27 cellular contexts compared by ENCODE assay signal in the genomic region with DNA sequence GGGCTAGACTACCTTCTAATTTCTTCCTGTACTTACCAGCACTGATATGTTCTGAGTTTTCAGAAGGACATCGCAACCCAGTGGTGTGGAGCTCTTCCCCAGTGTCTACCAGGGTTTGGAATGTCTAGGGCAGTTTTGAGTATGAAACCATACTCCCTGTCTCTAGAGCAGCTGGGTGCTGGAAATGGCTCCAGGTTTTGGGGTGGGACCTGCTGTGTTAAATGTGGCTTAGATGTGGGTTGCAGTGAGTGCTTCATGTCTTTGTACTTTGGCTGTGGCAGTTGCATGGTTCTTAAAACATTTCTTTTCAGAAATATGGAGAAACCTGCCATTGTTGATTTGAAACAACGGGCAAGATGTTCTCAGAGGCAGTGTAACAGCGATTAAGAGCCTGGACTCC. TPM values are rescaled to one million over a fixed set of nuclear protein-coding genes. Genes with fewer than 3 reads are reported as not detected.
DNase-seq lines count a peak whose midpoint lies in the region; ATAC-seq, FAIRE-seq and TF ChIP-seq lines count a peak whose summit lies in the region.
"Had no signal": no experiment of that assay in that cellular context is flagged by ENCODE, and none has a peak within 500 bp of the region (broad histone marks: within the 10 kb centered on the region; RNA-seq: fewer than 3 reads in every experiment).

No MANE protein-coding gene starts in this region.

- peak; percentile 8 for FAIRE-seq in GM19239 (lab: Jason Lieb, UNC)

- no peaks in the 10 kb centered on the region for H3K27me3 ChIP-seq in BLaER1 treated with 17β-estradiol and CSF1 and Interleukin-3, amounts not matched to agents 10 nM and 100 nM
- H3K27me3 ChIP-seq in PC-3 (ENCODE audit: low read length) (no peaks in the 10 kb centered on the region), esophagus muscularis mucosa (no peaks in the 10 kb centered on the region)
- H3K27me3 ChIP-seq in naive thymus-derived CD4-positive, alpha-beta T cell (ENCODE audit: control insufficient read depth in 2 of 2, insufficient read depth in 2 of 2, low read length in 2 of 2) = no peaks in the 10 kb centered on the region
- H3K27me3 ChIP-seq: adrenal gland, heart left ventricle, spleen, vagina had no signal

- no peaks in the 10 kb centered on the region for H3K27me3 Mint-ChIP-seq in naive thymus-derived CD4-positive, alpha-beta T cell
- H3K27me3 Mint-ChIP-seq: brain; CD4-positive, CD25-positive, alpha-beta regulatory T cell; memory B cell; stimulated activated naive B cell treated with anti-CD40 and anti-IgM and Interleukin-4, amounts not matched to agents 10 μg/mL and 1 μg/mL and 100 μg/mL, for 72 hours had no signal

- no peak for ATAC-seq in PC-3
- no peak for ATAC-seq in naive thymus-derived CD4-positive, alpha-beta T cell
- ATAC-seq: heart left ventricle; stimulated activated naive B cell treated with anti-CD40 and anti-IgM and Interleukin-4, amounts not matched to agents 10 μg/mL and 1 μg/mL and 100 μg/mL, for 72 hours had no signal

- TF ChIP-seq POLR2A in esophagus muscularis mucosa (IDR thresholded peaks at IDR 0.05; ENCODE audit: low read depth) = no peak

- WGBS in esophagus muscularis mucosa = 91% methylated on average over 3 of the region's 3 CpGs

- peaks cover 0 to 44% (median 20%) of the 10 kb centered on the region in 11 experiments; a peak in 12 of 22 replicates for H4K20me1 ChIP-seq in BLaER1 treated with 17β-estradiol and CSF1 and Interleukin-3, amounts not matched to agents 10 nM and 100 nM
- peaks cover 70% of the 10 kb centered on the region for H4K20me1 ChIP-seq in PC-3 (ENCODE audit: low read length)

- CTCF ChIA-PET in PC-3 (lab: Charles Lee) = no interaction called here
- CTCF ChIA-PET in naive thymus-derived CD4-positive, alpha-beta T cell (lab: Charles Lee) = no interaction called here

- peak overlapping the region in 5 of 11 experiments; percentile 34 to 90 (median 84); a peak in 5 of 22 replicates for H3K4me2 ChIP-seq in BLaER1 treated with 17β-estradiol and CSF1 and Interleukin-3, amounts not matched to agents 10 nM and 100 nM
- no peak overlapping the region for H3K4me2 ChIP-seq in PC-3 (ENCODE audit: low read length)

- TSS peak; percentile 9 for BruUV-seq in PC-3 (replicated peaks; lab: Mats Ljungman, UMichigan)

- H3K79me2 ChIP-seq in PC-3 (ENCODE audit: low read length) = peaks cover 100% of the 10 kb centered on the region

- H3K27ac ChIP-seq in BLaER1 treated with 17β-estradiol and CSF1 and Interleukin-3, amounts not matched to agents 10 nM and 100 nM = peak overlapping the region in 9 of 11 experiments; percentile 84 to 98 (median 94); a peak in 17 of 22 replicates
- H3K27ac ChIP-seq in PC-3 (ENCODE audit: low read length) (no peak overlapping the region), esophagus muscularis mucosa (replicated peaks in 1 of 4) (no peak overlapping the region)
- H3K27ac ChIP-seq in naive thymus-derived CD4-positive, alpha-beta T cell (ENCODE audit: low read depth, low read length) = no peak overlapping the region
- H3K27ac ChIP-seq: adrenal gland, heart left ventricle, spleen, vagina had no signal

- no peak overlapping the region for H3K4me3 ChIP-seq in BLaER1 treated with 17β-estradiol and CSF1 and Interleukin-3, amounts not matched to agents 10 nM and 100 nM
- H3K4me3 ChIP-seq in PC-3 (ENCODE audit: low read length) (no peak overlapping the region), esophagus muscularis mucosa (no peak overlapping the region)
- no peak overlapping the region for H3K4me3 ChIP-seq in naive thymus-derived CD4-positive, alpha-beta T cell (ENCODE audit: low read length)
- H3K4me3 ChIP-seq: adrenal gland, heart left ventricle, spleen, vagina had no signal

- H3K9me3 ChIP-seq in BLaER1 treated with 17β-estradiol and CSF1 and Interleukin-3, amounts not matched to agents 10 nM and 100 nM (replicated peaks in 1 of 11) = peaks cover 0 to 6% (median 0%) of the 10 kb centered on the region in 11 experiments; a peak in 2 of 22 replicates
- no peaks in the 10 kb centered on the region for H3K9me3 ChIP-seq in PC-3 (ENCODE audit: low read length)
- no peaks in the 10 kb centered on the region for H3K9me3 ChIP-seq in naive thymus-derived CD4-positive, alpha-beta T cell (ENCODE audit: control insufficient read depth in 2 of 3, low read length in 3 of 3)
- H3K9me3 ChIP-seq in esophagus muscularis mucosa = no peaks in the 10 kb centered on the region
- H3K9me3 ChIP-seq: adrenal gland, heart left ventricle, spleen, vagina had no signal

- peaks cover 3 to 53% (median 23%) of the 10 kb centered on the region in 5 donors for H3K36me3 Mint-ChIP-seq in naive thymus-derived CD4-positive, alpha-beta T cell

- H3K27ac Mint-ChIP-seq in naive thymus-derived CD4-positive, alpha-beta T cell = peak overlapping the region in 5 of 9 donors; percentile 18 to 66 (median 39)
- H3K27ac Mint-ChIP-seq: CD4-positive, CD25-positive, alpha-beta regulatory T cell; stimulated activated naive B cell treated with anti-CD40 and anti-IgM and Interleukin-4, amounts not matched to agents 10 μg/mL and 1 μg/mL and 100 μg/mL, for 72 hours; T-helper 1 cell treated with Interleukin-12 subunit alpha and Interleukin-12 subunit beta and Interleukin-4 antibody, amounts not matched to agents 30 μg/mL and 1 μg/mL, for 36 hours had no signal

- no peaks in the 10 kb centered on the region for H3F3A ChIP-seq in PC-3 (ENCODE audit: low read length, unreplicated experiment)

- POLR2A ChIA-PET in PC-3 (lab: Charles Lee; ENCODE audit: unreplicated experiment) = no interaction called here
- POLR2A ChIA-PET in naive thymus-derived CD4-positive, alpha-beta T cell (lab: Charles Lee) = no interaction called here

- H3K4me1 ChIP-seq in BLaER1 treated with 17β-estradiol and CSF1 and Interleukin-3, amounts not matched to agents 10 nM and 100 nM = peaks cover 34 to 74% (median 55%) of the 10 kb centered on the region in 10 experiments
- peaks cover 7% of the 10 kb centered on the region for H3K4me1 ChIP-seq in PC-3 (ENCODE audit: insufficient read depth, low read length)
- no peaks in the 10 kb centered on the region for H3K4me1 ChIP-seq in naive thymus-derived CD4-positive, alpha-beta T cell (ENCODE audit: control insufficient read depth in 2 of 2, insufficient read depth in 2 of 2, low read length in 2 of 2)
- H3K4me1 ChIP-seq in esophagus muscularis mucosa = peaks cover 40 to 71% (median 61%) of the 10 kb centered on the region in 4 donors

- H3K9me2 ChIP-seq in PC-3 (replicated peaks; ENCODE audit: low read length) = no peaks in the 10 kb centered on the region

- H3K9me3 Mint-ChIP-seq in naive thymus-derived CD4-positive, alpha-beta T cell = no peaks in the 10 kb centered on the region
- H3K9me3 Mint-ChIP-seq: brain; CD4-positive, CD25-positive, alpha-beta regulatory T cell; memory B cell; stimulated activated naive B cell treated with anti-CD40 and anti-IgM and Interleukin-4, amounts not matched to agents 10 μg/mL and 1 μg/mL and 100 μg/mL, for 72 hours; T-helper 1 cell treated with Interleukin-12 subunit alpha and Interleukin-12 subunit beta and Interleukin-4 antibody, amounts not matched to agents 30 μg/mL and 1 μg/mL, for 36 hours had no signal

- H3K4me3 Mint-ChIP-seq in naive thymus-derived CD4-positive, alpha-beta T cell = peak overlapping the region in 3 of 10 donors; percentile 10 to 42 (median 29)
- H3K4me3 Mint-ChIP-seq: brain; CD4-positive, CD25-positive, alpha-beta regulatory T cell; memory B cell; stimulated activated naive B cell treated with anti-CD40 and anti-IgM and Interleukin-4, amounts not matched to agents 10 μg/mL and 1 μg/mL and 100 μg/mL, for 72 hours; T-helper 1 cell treated with Interleukin-12 subunit alpha and Interleukin-12 subunit beta and Interleukin-4 antibody, amounts not matched to agents 30 μg/mL and 1 μg/mL, for 36 hours had no signal

- peaks cover 39 to 68% (median 57%) of the 10 kb centered on the region in 7 donors for H3K4me1 Mint-ChIP-seq in naive thymus-derived CD4-positive, alpha-beta T cell

- intact Hi-C loops in PC-3 (cut with micrococcal nuclease) = no loop called here
- intact Hi-C loops in naive thymus-derived CD4-positive, alpha-beta T cell (cut with micrococcal nuclease) = no loop called here
- intact Hi-C loops in esophagus muscularis mucosa (cut with DNase I) = loop anchor here (5.0 kb wide), 1 partner anchor 217 kb away; no protein-coding TSS in a partner anchor

- no peak overlapping the region for H2AFZ ChIP-seq in PC-3 (ENCODE audit: low read length)

- DNase-seq in GM19239 (ENCODE audit: insufficient read length, low spot score) (no peak), PC-3 (no peak), dermis blood vessel endothelial cell (no peak), GM20000 (ENCODE audit: low spot score) (no peak), esophagus muscularis mucosa (ENCODE audit: extremely low spot score) (no peak)
- DNase-seq in naive thymus-derived CD4-positive, alpha-beta T cell = peak in 3 of 9 donors; percentile 4 to 16 (median 4)
- DNase-seq: activated CD4-positive, alpha-beta T cell treated with anti-CD3 and anti-CD28 coated beads, Interleukin-2, amount 50 U/mL, for 1 hour; adrenal gland; CD4-positive, CD25-positive, alpha-beta regulatory T cell; effector CD4-positive, alpha-beta T cell; erythroblast; foreskin fibroblast; heart left ventricle; KG1; NCI-H1694 treated with DMSO at 0.1 percent for 48 hours; NCI-H2171 treated with DMSO at 0.1 percent for 48 hours; NCI-H524 treated with DMSO at 0.1 percent for 48 hours; NK-92 treated with Interleukin-12 subunit alpha and Interleukin-12 subunit beta, amount 100 ng/mL, for 24 hours; RPMI8226; spleen; stimulated activated CD4-positive, alpha-beta T cell treated with anti-CD3 and anti-CD28 coated beads, Interleukin-4, amount 100 ng/mL, for 1 hour; stimulated activated naive B cell treated with anti-CD40 and anti-IgM and Interleukin-4, amounts not matched to agents 10 μg/mL and 1 μg/mL and 100 μg/mL, for 72 hours had no signal

- no peak for TF ChIP-seq CTCF in PC-3 (conservative IDR thresholded peaks at IDR 0.05; ENCODE audit: low read depth, low read length)
- TF ChIP-seq CTCF in GM20000 (IDR thresholded peaks at IDR 0.05; ENCODE audit: extremely low read depth, missing control alignments) = no peak
- no peak for TF ChIP-seq CTCF in esophagus muscularis mucosa (IDR thresholded peaks at IDR 0.05)

- peaks cover 46 to 77% (median 65%) of the 10 kb centered on the region in 11 experiments for H3K36me3 ChIP-seq in BLaER1 treated with 17β-estradiol and CSF1 and Interleukin-3, amounts not matched to agents 10 nM and 100 nM
- H3K36me3 ChIP-seq in PC-3 (ENCODE audit: low read depth, low read length) (peaks cover 64% of the 10 kb centered on the region), esophagus muscularis mucosa (peaks cover 0 to 26% (median 18%) of the 10 kb centered on the region in 4 donors)
- H3K36me3 ChIP-seq in naive thymus-derived CD4-positive, alpha-beta T cell (ENCODE audit: control insufficient read depth in 2 of 3, insufficient read depth in 3 of 3, low read length in 3 of 3) = peaks cover 0 to 7% (median 0%) of the 10 kb centered on the region in 3 experiments

- no peak overlapping the region; a peak in 1 of 22 replicates for H3K9ac ChIP-seq in BLaER1 treated with 17β-estradiol and CSF1 and Interleukin-3, amounts not matched to agents 10 nM and 100 nM
- no peak overlapping the region for H3K9ac ChIP-seq in PC-3 (ENCODE audit: low read length)

- no peak for TF ChIP-seq EP300 in esophagus muscularis mucosa (IDR thresholded peaks at IDR 0.05)

RNA-seq across cellular contexts. Expression of a gene that starts 48.4 kb away (rescaled TPM):
- 216 and 236 TPM in 2 replicates for total RNA-seq in PC-3 (2014; rRNA removed)
- total RNA-seq in naive thymus-derived CD4-positive, alpha-beta T cell = 10 to 100 TPM; 30.3 to 69.6 (median 40.5) TPM
- polyA plus RNA-seq in naive thymus-derived CD4-positive, alpha-beta T cell = 10 to 100 TPM; 21.7 to 42.5 TPM
- 125 and 137 TPM in 2 replicates for total RNA-seq in dermis blood vessel endothelial cell
- 10 to 100 TPM; 31.1 to 56.3 (median 52.5) TPM for total RNA-seq in esophagus muscularis mucosa

Comparison
In these comparisons a context has a peak if more than half of its experiments do, and no peak if none do; other contexts are left out.
1. H3K27ac ChIP-seq: peak in BLaER1 treated with 17β-estradiol and CSF1 and Interleukin-3, amounts not matched to agents 10 nM and 100 nM (9 of 11); none in PC-3 (single experiment), naive thymus-derived CD4-positive, alpha-beta T cell (single experiment) and esophagus muscularis mucosa (0 of 4).